Comparison of ENCODE assay signal across 19 cellular contexts in genomic region chr17:28290703-28291102, GRCh38. TPM values are rescaled to one million over a fixed set of nuclear protein-coding genes. Genes with fewer than 3 reads are reported as not detected.
DNase-seq lines count a peak whose midpoint lies in the region; ATAC-seq, FAIRE-seq and TF ChIP-seq lines count a peak whose summit lies in the region.
"Had no signal": no experiment of that assay in that cellular context is flagged by ENCODE, and none has a peak within 500 bp of the region (broad histone marks: within the 10 kb centered on the region; RNA-seq: fewer than 3 reads in every experiment).

No MANE protein-coding gene starts in this region.

- no peak overlapping the region for H3K14ac ChIP-seq in mesenchymal stem cell (ENCODE audit: low read length in 2 of 2)

- H3K9me3 ChIP-seq in A549 (no peaks in the 10 kb centered on the region), K562 (replicated peaks; ENCODE audit: control insufficient read depth, insufficient read depth, low read depth, low read length) (no peaks in the 10 kb centered on the region), mesenchymal stem cell (ENCODE audit: control insufficient read depth, low read length) (no peaks in the 10 kb centered on the region), MM.1S (replicated peaks; ENCODE audit: insufficient read depth, low read length) (no peaks in the 10 kb centered on the region)
- H3K9me3 ChIP-seq: BLaER1, Caco-2 had no signal

- intact Hi-C loops in K562 (cut with micrococcal nuclease), result no loop called here

- no peaks in the 10 kb centered on the region for H3K9me1 ChIP-seq in K562 (ENCODE audit: control insufficient read depth, insufficient read depth, low read length)

- H3K27ac ChIP-seq in A549 (no peak overlapping the region), K562 (ENCODE audit: extremely low read depth, low read depth, low read length) (no peak overlapping the region), mesenchymal stem cell (ENCODE audit: low read length, poor library complexity, severe bottlenecking) (peak overlapping the region; percentile 3), MM.1S (ENCODE audit: low read length) (no peak overlapping the region), substantia nigra (ENCODE audit: low read depth, low read length, poor library complexity, severe bottlenecking) (no peak overlapping the region)
- H3K27ac ChIP-seq: BLaER1, C4-2B had no signal

- no peak overlapping the region for H2BK15ac ChIP-seq in mesenchymal stem cell (ENCODE audit: low read depth, poor library complexity, severe bottlenecking)

- no peak overlapping the region for H3K23ac ChIP-seq in mesenchymal stem cell (ENCODE audit: low read length in 2 of 2)

- H3K4me2 ChIP-seq in A549 (no peak overlapping the region), K562 (ENCODE audit: insufficient read depth, low read length) (no peak overlapping the region), mesenchymal stem cell (ENCODE audit: low read length, poor library complexity, severe bottlenecking) (no peak overlapping the region), MM.1S (ENCODE audit: low read depth, low read length) (no peak overlapping the region)
- H3K4me2 ChIP-seq: BLaER1, GM23338 had no signal

- H4K20me1 ChIP-seq in K562 (replicated peaks; ENCODE audit: control insufficient read depth, insufficient read depth, low read length), result no peaks in the 10 kb centered on the region
- H4K20me1 ChIP-seq in MM.1S (ENCODE audit: insufficient read depth, low read length), result no peaks in the 10 kb centered on the region
- H4K20me1 ChIP-seq: BLaER1 had no signal

- H2BK5ac ChIP-seq in mesenchymal stem cell (ENCODE audit: low read depth, low read length, poor library complexity, severe bottlenecking), result no peak overlapping the region

- H2AFZ ChIP-seq in K562 (ENCODE audit: low read depth, low read length), result no peak overlapping the region
- no peak overlapping the region for H2AFZ ChIP-seq in mesenchymal stem cell (ENCODE audit: low read depth, low read length)
- no peak overlapping the region for H2AFZ ChIP-seq in MM.1S (ENCODE audit: low read length)
- H2AFZ ChIP-seq: GM23338 had no signal

- H3K4me1 ChIP-seq in A549, result no peaks in the 10 kb centered on the region
- H3K4me1 ChIP-seq in K562 (replicated peaks in 1 of 2; ENCODE audit: control insufficient read depth in 2 of 2, insufficient read depth in 2 of 2, low read length in 2 of 2), result no peaks in the 10 kb centered on the region
- peaks cover 1% of the 10 kb centered on the region for H3K4me1 ChIP-seq in mesenchymal stem cell (ENCODE audit: control insufficient read depth, insufficient read depth, low read depth, low read length)
- H3K4me1 ChIP-seq in MM.1S (ENCODE audit: low read length), result 0 out of 2 replicates have a peak, but pooled peaks cover 2% of the 10 kb centered on the region
- H3K4me1 ChIP-seq: BLaER1 had no signal

- H3K9me2 ChIP-seq in MM.1S (replicated peaks; ENCODE audit: insufficient read depth, low read length), result no peaks in the 10 kb centered on the region

- BruUV-seq in K562 (replicated peaks; lab: Mats Ljungman, UMichigan), result no TSS peak

- H2AK5ac ChIP-seq in mesenchymal stem cell (ENCODE audit: low read length, severe bottlenecking), result no peak overlapping the region

- H3K4ac ChIP-seq in mesenchymal stem cell (ENCODE audit: low read depth in 1 of 2, low read length in 2 of 2), result no peak overlapping the region

- no peak overlapping the region for H2BK12ac ChIP-seq in mesenchymal stem cell (ENCODE audit: low read length in 2 of 2)

- H3K4me3 ChIP-seq in A549 (no peak overlapping the region), K562 (no peak overlapping the region), mesenchymal stem cell (ENCODE audit: insufficient read depth in 1 of 2, low read depth in 1 of 2, low read length in 2 of 2) (no peak overlapping the region), MM.1S (ENCODE audit: low read length) (no peak overlapping the region)
- H3K4me3 ChIP-seq: BLaER1, GM12878, GM23338 had no signal

- 61% methylated on average over 2 of the region's 2 CpGs for WGBS in A549 (ENCODE audit: missing lambda C conversion rate)
- 39% methylated on average over 2 of the region's 2 CpGs for WGBS in K562 (ENCODE audit: insufficient coverage, low coverage, missing lambda C conversion rate)
- WGBS in mesenchymal stem cell, result 94% methylated on average over 1 of the region's 2 CpGs

- POLR2A ChIA-PET in A549 (lab: Yijun Ruan, JAX) (no interaction called here), K562 (lab: Yijun Ruan, JAX) (interaction anchor here (1.0 kb wide), 1 partner anchor 41 kb away, joined by 3 read pairs; no protein-coding TSS in a partner anchor)

- TF ChIP-seq EP300 in A549 (IDR thresholded peaks at IDR 0.05) (no peak), K562 (IDR thresholded peaks at IDR 0.05; ENCODE audit: low read length) (no peak)

- H3K18ac ChIP-seq in mesenchymal stem cell (ENCODE audit: low read depth in 1 of 2, low read length in 2 of 2), result no peak overlapping the region

- no peaks in the 10 kb centered on the region for H3K79me1 ChIP-seq in mesenchymal stem cell (replicated peaks; ENCODE audit: low read length, poor library complexity, severe bottlenecking)

- TF ChIP-seq RAD21 in A549 (conservative IDR thresholded peaks at IDR 0.05 in 1 of 2, IDR thresholded peaks at IDR 0.05 in 1 of 2) (no peak), K562 (CRISPR knock-in tag; conservative IDR thresholded peaks at IDR 0.05 in 1 of 2, IDR thresholded peaks at IDR 0.05 in 1 of 2) (no peak)

- in situ Hi-C loops in K562 (cut with MboI), result no loop called here

- no peak overlapping the region for H2BK120ac ChIP-seq in mesenchymal stem cell (ENCODE audit: low read depth, low read length)

- H3K9ac ChIP-seq in K562 (ENCODE audit: insufficient read depth in 1 of 2, low read depth in 2 of 2, low read length in 2 of 2) (no peak overlapping the region), mesenchymal stem cell (ENCODE audit: low read length) (no peak overlapping the region), MM.1S (ENCODE audit: low read length) (no peak overlapping the region)
- H3K9ac ChIP-seq: BLaER1 had no signal

- TF ChIP-seq POLR2A in A549 (IDR thresholded peaks at IDR 0.05; ENCODE audit: low read length) (no peak), K562 (conservative IDR thresholded peaks at IDR 0.05) (no peak)

- CTCF ChIA-PET in A549 (lab: Yijun Ruan, JAX), result interaction anchor here (0.9 to 2.1 kb wide), 4 partner anchors 9 to 39 kb away, joined by 3 to 11 read pairs (median 3); no protein-coding TSS in a partner anchor
- CTCF ChIA-PET in K562 (lab: Yijun Ruan, JAX; ENCODE audit: low intra/inter-chr PET ratio), result no interaction called here

- no peak overlapping the region for H4K8ac ChIP-seq in mesenchymal stem cell (ENCODE audit: low read length)

- ATAC-seq in A549, result no peak
- ATAC-seq in K562, result no peak
- ATAC-seq: CD8-positive, alpha-beta T cell; GM12878; GM23338; HCT116 had no signal

- H3K36me3 ChIP-seq in K562 (ENCODE audit: control insufficient read depth, insufficient read depth, low read length) (no peaks in the 10 kb centered on the region), mesenchymal stem cell (ENCODE audit: control insufficient read depth in 1 of 2, insufficient read depth in 2 of 2, low read depth in 1 of 2, low read length in 2 of 2) (no peaks in the 10 kb centered on the region), MM.1S (replicated peaks; ENCODE audit: insufficient read depth, low read length) (no peaks in the 10 kb centered on the region)
- H3K36me3 ChIP-seq: BLaER1 had no signal

- DNase-seq in A549 (ENCODE audit: low read depth in 1 of 2, low spot score in 1 of 2) (no peak), EH (ENCODE audit: low read depth) (peak; percentile 9), K562 (ENCODE audit: extremely low read depth in 1 of 4, low spot score in 3 of 4) (no peak), mesenchymal stem cell (no peak), MM.1S (no peak), substantia nigra (lab: John Stamatoyannopoulos, UW) (no peak), occipital lobe (lab: John Stamatoyannopoulos, UW) (no peak), GDM1 (lab: John Stamatoyannopoulos, UW) (no peak)
- DNase-seq: 8988T; Caco-2; CD4-positive, CD25-positive, alpha-beta regulatory T cell; CD8-positive, alpha-beta T cell; DMS153; H9 had no signal

- no peak for TF ChIP-seq CTCF in A549 (IDR thresholded peaks at IDR 0.05)
- TF ChIP-seq CTCF in K562 (IDR thresholded peaks at IDR 0.05 in 2 of 3, conservative IDR thresholded peaks at IDR 0.05 in 1 of 3; ENCODE audit: insufficient read depth in 2 of 3, low read depth in 1 of 3, low read length in 3 of 3), result no peak
- TF ChIP-seq CTCF in MM.1S (IDR thresholded peaks at IDR 0.05; ENCODE audit: low read length), result no peak

- no peak overlapping the region for H4K91ac ChIP-seq in mesenchymal stem cell (ENCODE audit: low read length)

- FAIRE-seq in A549 (lab: Jason Lieb, UNC) (no peak), K562 (lab: Jason Lieb, UNC) (no peak)
- FAIRE-seq: GM12878 had no signal

- H3F3A ChIP-seq in MM.1S (ENCODE audit: insufficient read depth, low read length), result peaks cover 1% of the 10 kb centered on the region; the same call in 1 of the 2 replicates

- H3K79me2 ChIP-seq in K562 (ENCODE audit: control insufficient read depth, insufficient read depth, low read length), result no peaks in the 10 kb centered on the region
- no peaks in the 10 kb centered on the region for H3K79me2 ChIP-seq in MM.1S (ENCODE audit: low read length)

- H3K27me3 ChIP-seq in K562 (ENCODE audit: control insufficient read depth in 2 of 2, insufficient read depth in 2 of 2, low read length in 2 of 2), result no peaks in the 10 kb centered on the region
- H3K27me3 ChIP-seq in mesenchymal stem cell (ENCODE audit: control insufficient read depth in 1 of 2, insufficient read depth in 1 of 2, low read length in 2 of 2), result no peaks in the 10 kb centered on the region
- no peaks in the 10 kb centered on the region for H3K27me3 ChIP-seq in MM.1S (replicated peaks; ENCODE audit: insufficient read depth, low read length)
- H3K27me3 ChIP-seq: BLaER1 had no signal

RNA-seq across cellular contexts. Expression of gene TMEM97, which starts 28.3 kb away (rescaled TPM):
- polyA plus RNA-seq in A549 (2011; rRNA removed), result 90.9 and 98.7 TPM in 2 replicates
- polyA plus RNA-seq in A549 (2012; cell fraction: cytosol; rRNA removed), result 39.8 and 43.6 TPM in 2 replicates
- 18.3 and 28.7 TPM in 2 replicates for polyA plus RNA-seq in A549 (2012; cell fraction: nucleus; rRNA removed)
- 65.0 to 75.6 TPM (median 70.2 TPM) in 3 replicates for polyA plus RNA-seq in A549 (2017; fragmentation: RNase III; extraction: RNeasy Plus Mini Kit Qiagen cat#74134 plus additional on column Dnase treatment)
- 58.8 and 66.0 TPM in 2 replicates for polyA minus RNA-seq in A549 (2011; rRNA and poly(A)+ RNA removed)
- 75.7 and 97.1 TPM in 2 replicates for total RNA-seq in K562 (2011; cell fraction: chromatin; rRNA removed; ENCODE audit: low replicate concordance)
- 85.3 and 101 TPM in 2 replicates for total RNA-seq in K562 (2011; cell fraction: nucleolus; rRNA removed)
- total RNA-seq in K562 (2011; cell fraction: nucleoplasm; rRNA removed), result 131 and 163 TPM in 2 replicates
- 59.6 and 71.8 TPM in 2 replicates for total RNA-seq in K562 (2014; rRNA removed)
- total RNA-seq in K562 (2014; rRNA removed; fragmentation: Illumina TruSeq; extraction: Trizol), result 83.1 and 87.7 TPM in 2 replicates
- 72.0 and 74.0 TPM in 2 replicates for total RNA-seq in K562 (2015; rRNA removed; fragmentation: Illumina TruSeq; extraction: Trizol)
- total RNA-seq in K562 (2021), result 65.3 and 67.5 TPM in 2 replicates
- polyA plus RNA-seq in K562 (2011; rRNA removed), result 88.3 and 117 TPM in 2 replicates
- polyA plus RNA-seq in K562 (2011; cell fraction: cytosol; rRNA removed), result 45.5 and 66.1 TPM in 2 replicates
- polyA plus RNA-seq in K562 (2011; cell fraction: nucleus; rRNA removed), result 24.8 and 32.2 TPM in 2 replicates
- polyA plus RNA-seq in K562 (2012), result 40.4 and 49.6 TPM in 2 replicates
- polyA plus RNA-seq in K562 (2014; fragmentation: Illumina TruSeq; extraction: Trizol), result 89.6 and 121 TPM in 2 replicates
- polyA plus RNA-seq in K562 (2014; fragmentation: Nextera tagmentation; extraction: Ambion mirVana), result 10 to 100 TPM; 76.0 to 95.3 TPM
- polyA plus RNA-seq in K562 (2014; rRNA removed), result 34.6 and 44.9 TPM in 2 replicates
- polyA minus RNA-seq in K562 (2011; rRNA and poly(A)+ RNA removed), result 66.9 and 80.3 TPM in 2 replicates
- 31.5 and 44.4 TPM in 2 replicates for polyA minus RNA-seq in K562 (2011; cell fraction: cytosol; rRNA and poly(A)+ RNA removed)
- polyA minus RNA-seq in K562 (2011; cell fraction: nucleus; rRNA and poly(A)+ RNA removed), result 12.5 and 15.9 TPM in 2 replicates
- polyA plus RNA-seq in mesenchymal stem cell (2013, experiment 1 of 2), result 174 TPM
- polyA plus RNA-seq in mesenchymal stem cell (2013, experiment 2 of 2), result 170 TPM
- total RNA-seq in occipital lobe, result 24.6 TPM

RNA-seq across cellular contexts. Expression of gene IFT20, which starts 44.6 kb away (rescaled TPM):
- polyA plus RNA-seq in A549 (2011; rRNA removed), result 58.7 and 72.1 TPM in 2 replicates
- polyA plus RNA-seq in A549 (2012; cell fraction: cytosol; rRNA removed), result 49.7 and 52.2 TPM in 2 replicates
- 36.8 and 43.6 TPM in 2 replicates for polyA plus RNA-seq in A549 (2012; cell fraction: nucleus; rRNA removed)
- 53.8 to 57.4 TPM (median 56.8 TPM) in 3 replicates for polyA plus RNA-seq in A549 (2017; fragmentation: RNase III; extraction: RNeasy Plus Mini Kit Qiagen cat#74134 plus additional on column Dnase treatment)
- polyA minus RNA-seq in A549 (2011; rRNA and poly(A)+ RNA removed), result 15.0 and 17.0 TPM in 2 replicates
- total RNA-seq in K562 (2011; cell fraction: chromatin; rRNA removed; ENCODE audit: low replicate concordance), result 58.5 and 63.2 TPM in 2 replicates
- 42.5 and 42.8 TPM in 2 replicates for total RNA-seq in K562 (2011; cell fraction: nucleolus; rRNA removed)
- 44.1 and 49.8 TPM in 2 replicates for total RNA-seq in K562 (2011; cell fraction: nucleoplasm; rRNA removed)
- total RNA-seq in K562 (2014; rRNA removed), result 25.1 and 25.5 TPM in 2 replicates
- 20.9 and 26.8 TPM in 2 replicates for total RNA-seq in K562 (2014; rRNA removed; fragmentation: Illumina TruSeq; extraction: Trizol)
- total RNA-seq in K562 (2015; rRNA removed; fragmentation: Illumina TruSeq; extraction: Trizol), result 14.3 and 14.6 TPM in 2 replicates
- total RNA-seq in K562 (2021), result 20.1 and 25.2 TPM in 2 replicates
- polyA plus RNA-seq in K562 (2011; rRNA removed), result 35.8 and 38.6 TPM in 2 replicates
- 15.7 and 17.9 TPM in 2 replicates for polyA plus RNA-seq in K562 (2011; cell fraction: cytosol; rRNA removed)
- polyA plus RNA-seq in K562 (2011; cell fraction: nucleus; rRNA removed), result 54.6 and 62.4 TPM in 2 replicates
- polyA plus RNA-seq in K562 (2012), result 20.5 and 42.0 TPM in 2 replicates
- polyA plus RNA-seq in K562 (2014; fragmentation: Illumina TruSeq; extraction: Trizol), result 19.0 and 19.4 TPM in 2 replicates
- polyA plus RNA-seq in K562 (2014; fragmentation: Nextera tagmentation; extraction: Ambion mirVana), result 10 to 100 TPM; 11.2 to 17.7 TPM
- 37.6 and 45.4 TPM in 2 replicates for polyA plus RNA-seq in K562 (2014; rRNA removed)
- 9.2 and 9.9 TPM in 2 replicates for polyA minus RNA-seq in K562 (2011; rRNA and poly(A)+ RNA removed)
- 4.6 and 7.2 TPM in 2 replicates for polyA minus RNA-seq in K562 (2011; cell fraction: cytosol; rRNA and poly(A)+ RNA removed)
- polyA minus RNA-seq in K562 (2011; cell fraction: nucleus; rRNA and poly(A)+ RNA removed), result 10.8 and 16.7 TPM in 2 replicates
- polyA plus RNA-seq in mesenchymal stem cell (2013, experiment 1 of 2), result 71.7 TPM
- 73.0 TPM for polyA plus RNA-seq in mesenchymal stem cell (2013, experiment 2 of 2)
- 29.6 TPM for total RNA-seq in occipital lobe

RNA-seq across cellular contexts. Expression of gene TNFAIP1, which starts 44.9 kb away (rescaled TPM):
- polyA plus RNA-seq in A549 (2011; rRNA removed), result 66.2 and 68.3 TPM in 2 replicates
- 56.9 and 65.0 TPM in 2 replicates for polyA plus RNA-seq in A549 (2012; cell fraction: cytosol; rRNA removed)
- 59.9 and 77.4 TPM in 2 replicates for polyA plus RNA-seq in A549 (2012; cell fraction: nucleus; rRNA removed)
- 37.4 to 38.8 TPM (median 37.4 TPM) in 3 replicates for polyA plus RNA-seq in A549 (2017; fragmentation: RNase III; extraction: RNeasy Plus Mini Kit Qiagen cat#74134 plus additional on column Dnase treatment)
- 110 and 120 TPM in 2 replicates for polyA minus RNA-seq in A549 (2011; rRNA and poly(A)+ RNA removed)
- 14.5 and 38.2 TPM in 2 replicates for total RNA-seq in K562 (2011; cell fraction: chromatin; rRNA removed; ENCODE audit: low replicate concordance)
- 22.8 and 26.7 TPM in 2 replicates for total RNA-seq in K562 (2011; cell fraction: nucleolus; rRNA removed)
- 22.7 and 28.9 TPM in 2 replicates for total RNA-seq in K562 (2011; cell fraction: nucleoplasm; rRNA removed)
- 9.0 and 15.1 TPM in 2 replicates for total RNA-seq in K562 (2014; rRNA removed)
- 6.3 and 8.2 TPM in 2 replicates for total RNA-seq in K562 (2014; rRNA removed; fragmentation: Illumina TruSeq; extraction: Trizol)
- total RNA-seq in K562 (2015; rRNA removed; fragmentation: Illumina TruSeq; extraction: Trizol), result 7.7 and 8.0 TPM in 2 replicates
- 18.9 and 20.1 TPM in 2 replicates for total RNA-seq in K562 (2021)
- polyA plus RNA-seq in K562 (2011; rRNA removed), result 13.7 and 18.8 TPM in 2 replicates
- 10.8 and 23.2 TPM in 2 replicates for polyA plus RNA-seq in K562 (2011; cell fraction: cytosol; rRNA removed)
- polyA plus RNA-seq in K562 (2011; cell fraction: nucleus; rRNA removed), result 40.2 and 69.4 TPM in 2 replicates
- polyA plus RNA-seq in K562 (2012), result 11.5 and 17.0 TPM in 2 replicates
- polyA plus RNA-seq in K562 (2014; fragmentation: Illumina TruSeq; extraction: Trizol), result 15.2 and 15.4 TPM in 2 replicates
- polyA plus RNA-seq in K562 (2014; fragmentation: Nextera tagmentation; extraction: Ambion mirVana), result 1 to 10 TPM; 2.1 to 2.9 TPM
- 8.1 and 15.4 TPM in 2 replicates for polyA plus RNA-seq in K562 (2014; rRNA removed)
- polyA minus RNA-seq in K562 (2011; rRNA and poly(A)+ RNA removed), result 7.3 and 16.7 TPM in 2 replicates
- polyA minus RNA-seq in K562 (2011; cell fraction: cytosol; rRNA and poly(A)+ RNA removed), result 21.0 and 35.8 TPM in 2 replicates
- 12.4 and 16.7 TPM in 2 replicates for polyA minus RNA-seq in K562 (2011; cell fraction: nucleus; rRNA and poly(A)+ RNA removed)
- 49.4 TPM for polyA plus RNA-seq in mesenchymal stem cell (2013, experiment 1 of 2)
- 49.9 TPM for polyA plus RNA-seq in mesenchymal stem cell (2013, experiment 2 of 2)
- total RNA-seq in occipital lobe, result 25.9 TPM

Comparison
In these comparisons a context has a peak if more than half of its experiments do, and no peak if none do; other contexts are left out.
1. Of the 35 proteins assayed by ChIP-seq in both K562 and A549: peak only in K562: none; only in A549: MAFK; in both: none; in neither: 34.